36 cellular contexts compared by ENCODE assay signal in genomic region chr7:154726368-154726767, GRCh38.
"Had no signal": no experiment of that assay in that cellular context is flagged by ENCODE, and none has a peak within 500 bp of the region (broad histone marks: within the 10 kb centered on the region; RNA-seq: fewer than 3 reads in every experiment).

No MANE protein-coding gene starts in this region.

- H3K36me3 ChIP-seq: MG63 had no signal

- H3K4me3 ChIP-seq: MG63 had no signal

- H3K9me3 ChIP-seq: MG63 had no signal

- DNase-seq: Karpas-422, Kasumi-1, MG63, MM.1S, MV-4-11, NCI-H1048, NCI-H1092, NCI-H1092 treated with DMSO at 0.1 percent for 48 hours, NCI-H1105, NCI-H1105 treated with DMSO at 0.1 percent for 48 hours, NCI-H1417, NCI-H1417 treated with DMSO at 0.1 percent for 48 hours, NCI-H1436, NCI-H1436 treated with DMSO at 0.1 percent for 48 hours, NCI-H146, NCI-H1694, NCI-H1694 treated with DMSO at 0.1 percent for 48 hours, NCI-H187, NCI-H187 treated with DMSO at 0.1 percent for 48 hours, NCI-H1930, NCI-H2029, NCI-H2029 treated with DMSO at 0.1 percent for 48 hours, NCI-H2081, NCI-H2081 treated with DMSO at 0.1 percent for 48 hours, NCI-H2107, NCI-H2171, NCI-H2171 treated with DMSO at 0.1 percent for 48 hours, NCI-H2227 treated with DMSO at 0.1 percent for 48 hours, NCI-H226, NCI-H345, NCI-H446, NCI-H446 treated with DMSO at 0.1 percent for 48 hours, NCI-H510A, NCI-H510A treated with DMSO at 0.1 percent for 48 hours, NCI-H524, NCI-H524 treated with DMSO at 0.1 percent for 48 hours had no signal

- H3K27me3 ChIP-seq: MG63 had no signal
